13 cellular contexts compared by ENCODE assay signal in genomic region chr1:178267646-178268094, GRCh38.
DNase-seq lines count a peak whose midpoint lies in the region; ATAC-seq and TF ChIP-seq lines count a peak whose summit lies in the region.
"Had no signal": no experiment of that assay in that cellular context is flagged by ENCODE, and none has a peak within 500 bp of the region (broad histone marks: within the 10 kb centered on the region; RNA-seq: fewer than 3 reads in every experiment).

No MANE protein-coding gene starts in this region.

- intact Hi-C loops in Calu3 (cut with micrococcal nuclease; ENCODE audit: unreplicated experiment) = no loop called here
- intact Hi-C loops in testis (cut with DNase I; ENCODE audit: low total_unique reads) = no loop called here

- no peaks in the 10 kb centered on the region for H3K27me3 Mint-ChIP-seq in Calu3 (ENCODE audit: unreplicated experiment)
- H3K27me3 Mint-ChIP-seq in endothelial cell (ENCODE audit: unreplicated experiment) = peaks cover 8% of the 10 kb centered on the region
- H3K27me3 Mint-ChIP-seq in mesothelial cell of epicardium (ENCODE audit: low read depth) = no peaks in the 10 kb centered on the region

- peak overlapping the region; percentile 55 for H3K27ac Mint-ChIP-seq in Calu3 (ENCODE audit: unreplicated experiment)
- H3K27ac Mint-ChIP-seq in endothelial cell (ENCODE audit: unreplicated experiment) = peak overlapping the region; percentile 99
- peak overlapping the region; percentile 96 for H3K27ac Mint-ChIP-seq in mesothelial cell of epicardium

- TF ChIP-seq POLR2A in testis (IDR thresholded peaks at IDR 0.05) = no peak

- DNase-seq in Calu3 (no peak), LoVo (ENCODE audit: low spot score) (peak; percentile 23), endothelial cell (ENCODE audit: low spot score) (peak; percentile 21), mesothelial cell of epicardium (ENCODE audit: low spot score in 2 of 2, unreplicated experiment in 2 of 2) (no peak), NCI-H2227 (lab: John Stamatoyannopoulos, UW; ENCODE audit: unreplicated experiment) (no peak), NCI-H524 treated with DMSO at 0.1 percent for 48 hours (lab: John Stamatoyannopoulos, UW) (no peak), testis (no peak)
- DNase-seq: anterior cingulate cortex, foreskin melanocyte, NCI-H187 had no signal

- BruUV-seq in Calu3 (replicated peaks; lab: Mats Ljungman, UMichigan) = no TSS peak

- no peak overlapping the region for H3K4me3 ChIP-seq in testis
- H3K4me3 ChIP-seq: skin epidermis had no signal

- H3K36me3 ChIP-seq in testis (ENCODE audit: low read depth, missing control alignments) = no peaks in the 10 kb centered on the region

- H3K9me3 Mint-ChIP-seq in Calu3 (ENCODE audit: low read depth, unreplicated experiment) (no peaks in the 10 kb centered on the region), endothelial cell (ENCODE audit: unreplicated experiment) (no peaks in the 10 kb centered on the region), mesothelial cell of epicardium (peaks cover 3% of the 10 kb centered on the region)

- H3K9me3 ChIP-seq in testis = no peaks in the 10 kb centered on the region

- TF ChIP-seq CTCF in Calu3 (IDR thresholded peaks at IDR 0.05; ENCODE audit: unreplicated experiment) (no peak), endothelial cell (IDR thresholded peaks at IDR 0.05; ENCODE audit: unreplicated experiment) (no peak), mesothelial cell of epicardium (IDR thresholded peaks at IDR 0.05; ENCODE audit: unreplicated experiment) (no peak), testis (IDR thresholded peaks at IDR 0.05) (no peak)

- 58 to 71% methylated on average over 3 of the region's 3 CpGs for WGBS in testis, 2 donors

- no peak for ATAC-seq in HG03432 (IDR thresholded peaks at IDR 0.05; ENCODE audit: unreplicated experiment)

- peaks cover 71% of the 10 kb centered on the region for H3K4me1 Mint-ChIP-seq in Calu3 (ENCODE audit: low read depth, unreplicated experiment)
- peaks cover 52% of the 10 kb centered on the region for H3K4me1 Mint-ChIP-seq in endothelial cell (ENCODE audit: unreplicated experiment)
- H3K4me1 Mint-ChIP-seq in mesothelial cell of epicardium = peaks cover 37% of the 10 kb centered on the region

- no peak overlapping the region for H3K27ac ChIP-seq in testis
- H3K27ac ChIP-seq: C4-2B, skin epidermis had no signal

- H3K4me3 Mint-ChIP-seq in Calu3 (ENCODE audit: low read depth, unreplicated experiment) = peak overlapping the region; percentile 5
- H3K4me3 Mint-ChIP-seq in endothelial cell (ENCODE audit: unreplicated experiment) = peak overlapping the region; percentile 18
- H3K4me3 Mint-ChIP-seq in mesothelial cell of epicardium = peak overlapping the region; percentile 3

- no peaks in the 10 kb centered on the region for H3K27me3 ChIP-seq in testis

- no peaks in the 10 kb centered on the region for H3K4me1 ChIP-seq in testis

- CTCF ChIA-PET in Calu3 (lab: Charles Lee) = interaction anchor here (0.6 to 0.7 kb wide), 3 partner anchors 79 to 163 kb away, joined by 4 to 5 read pairs (median 4); no protein-coding TSS in a partner anchor

- peaks cover 8% of the 10 kb centered on the region for H3K36me3 Mint-ChIP-seq in Calu3 (ENCODE audit: insufficient read depth, unreplicated experiment)
- no peaks in the 10 kb centered on the region for H3K36me3 Mint-ChIP-seq in endothelial cell (ENCODE audit: low read depth, unreplicated experiment)
- no peaks in the 10 kb centered on the region for H3K36me3 Mint-ChIP-seq in mesothelial cell of epicardium

Comparison
In these comparisons a context has a peak if more than half of its experiments do, and no peak if none do; other contexts are left out.
1. DNase-seq: peak in LoVo (single experiment) and endothelial cell (single experiment); none in Calu3 (single experiment), mesothelial cell of epicardium (0 of 2), NCI-H2227 (single experiment), NCI-H524 treated with DMSO at 0.1 percent for 48 hours (single experiment) and testis (single experiment).
2. Peak in every context shown above with its lines, with median percentiles within 50 percentile points of each other: H3K27ac Mint-ChIP-seq and H3K4me3 Mint-ChIP-seq.